In the genomic region with DNA sequence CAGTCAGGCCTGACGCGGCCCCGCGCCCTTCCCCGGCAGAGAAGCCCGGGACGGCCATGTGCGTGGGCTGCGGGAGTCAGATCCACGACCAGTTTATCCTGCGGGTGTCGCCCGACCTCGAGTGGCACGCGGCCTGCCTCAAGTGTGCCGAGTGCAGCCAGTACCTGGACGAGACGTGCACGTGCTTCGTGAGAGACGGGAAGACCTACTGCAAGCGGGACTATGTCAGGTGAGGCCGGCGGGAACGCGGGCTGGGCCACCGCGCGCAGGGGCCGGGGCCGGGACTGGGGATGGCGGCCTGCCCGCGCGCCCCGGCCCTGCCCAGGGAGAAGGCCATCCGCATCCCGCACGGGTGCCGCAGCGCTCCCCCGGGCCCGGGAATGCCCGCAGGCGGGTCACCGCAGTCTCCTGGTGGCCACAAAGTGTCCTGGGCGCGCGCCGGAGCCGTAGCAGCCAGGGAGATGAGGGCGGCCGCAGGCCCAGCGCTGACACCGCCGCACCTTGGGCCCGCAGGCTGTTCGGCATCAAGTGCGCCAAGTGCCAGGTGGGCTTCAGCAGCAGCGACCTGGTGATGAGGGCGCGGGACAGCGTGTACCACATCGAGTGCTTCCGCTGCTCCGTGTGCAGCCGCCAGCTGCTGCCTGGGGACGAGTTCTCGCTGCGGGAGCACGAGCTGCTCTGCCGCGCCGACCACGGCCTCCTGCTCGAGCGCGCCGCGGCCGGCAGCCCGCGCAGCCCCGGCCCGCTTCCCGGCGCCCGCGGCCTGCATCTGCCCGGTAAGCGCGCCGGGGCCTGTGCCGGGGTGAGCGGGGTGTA, we compare ENCODE assay signal across 1 cellular context.
TF ChIP-seq lines count a peak whose summit lies in the region.

No MANE protein-coding gene starts in this region.

TF ChIP-seq in K562, 482 proteins besides CTCF, POLR2A, EP300 and RAD21 (continued from another document and continues in another):
- TF ChIP-seq, protein P1, sequence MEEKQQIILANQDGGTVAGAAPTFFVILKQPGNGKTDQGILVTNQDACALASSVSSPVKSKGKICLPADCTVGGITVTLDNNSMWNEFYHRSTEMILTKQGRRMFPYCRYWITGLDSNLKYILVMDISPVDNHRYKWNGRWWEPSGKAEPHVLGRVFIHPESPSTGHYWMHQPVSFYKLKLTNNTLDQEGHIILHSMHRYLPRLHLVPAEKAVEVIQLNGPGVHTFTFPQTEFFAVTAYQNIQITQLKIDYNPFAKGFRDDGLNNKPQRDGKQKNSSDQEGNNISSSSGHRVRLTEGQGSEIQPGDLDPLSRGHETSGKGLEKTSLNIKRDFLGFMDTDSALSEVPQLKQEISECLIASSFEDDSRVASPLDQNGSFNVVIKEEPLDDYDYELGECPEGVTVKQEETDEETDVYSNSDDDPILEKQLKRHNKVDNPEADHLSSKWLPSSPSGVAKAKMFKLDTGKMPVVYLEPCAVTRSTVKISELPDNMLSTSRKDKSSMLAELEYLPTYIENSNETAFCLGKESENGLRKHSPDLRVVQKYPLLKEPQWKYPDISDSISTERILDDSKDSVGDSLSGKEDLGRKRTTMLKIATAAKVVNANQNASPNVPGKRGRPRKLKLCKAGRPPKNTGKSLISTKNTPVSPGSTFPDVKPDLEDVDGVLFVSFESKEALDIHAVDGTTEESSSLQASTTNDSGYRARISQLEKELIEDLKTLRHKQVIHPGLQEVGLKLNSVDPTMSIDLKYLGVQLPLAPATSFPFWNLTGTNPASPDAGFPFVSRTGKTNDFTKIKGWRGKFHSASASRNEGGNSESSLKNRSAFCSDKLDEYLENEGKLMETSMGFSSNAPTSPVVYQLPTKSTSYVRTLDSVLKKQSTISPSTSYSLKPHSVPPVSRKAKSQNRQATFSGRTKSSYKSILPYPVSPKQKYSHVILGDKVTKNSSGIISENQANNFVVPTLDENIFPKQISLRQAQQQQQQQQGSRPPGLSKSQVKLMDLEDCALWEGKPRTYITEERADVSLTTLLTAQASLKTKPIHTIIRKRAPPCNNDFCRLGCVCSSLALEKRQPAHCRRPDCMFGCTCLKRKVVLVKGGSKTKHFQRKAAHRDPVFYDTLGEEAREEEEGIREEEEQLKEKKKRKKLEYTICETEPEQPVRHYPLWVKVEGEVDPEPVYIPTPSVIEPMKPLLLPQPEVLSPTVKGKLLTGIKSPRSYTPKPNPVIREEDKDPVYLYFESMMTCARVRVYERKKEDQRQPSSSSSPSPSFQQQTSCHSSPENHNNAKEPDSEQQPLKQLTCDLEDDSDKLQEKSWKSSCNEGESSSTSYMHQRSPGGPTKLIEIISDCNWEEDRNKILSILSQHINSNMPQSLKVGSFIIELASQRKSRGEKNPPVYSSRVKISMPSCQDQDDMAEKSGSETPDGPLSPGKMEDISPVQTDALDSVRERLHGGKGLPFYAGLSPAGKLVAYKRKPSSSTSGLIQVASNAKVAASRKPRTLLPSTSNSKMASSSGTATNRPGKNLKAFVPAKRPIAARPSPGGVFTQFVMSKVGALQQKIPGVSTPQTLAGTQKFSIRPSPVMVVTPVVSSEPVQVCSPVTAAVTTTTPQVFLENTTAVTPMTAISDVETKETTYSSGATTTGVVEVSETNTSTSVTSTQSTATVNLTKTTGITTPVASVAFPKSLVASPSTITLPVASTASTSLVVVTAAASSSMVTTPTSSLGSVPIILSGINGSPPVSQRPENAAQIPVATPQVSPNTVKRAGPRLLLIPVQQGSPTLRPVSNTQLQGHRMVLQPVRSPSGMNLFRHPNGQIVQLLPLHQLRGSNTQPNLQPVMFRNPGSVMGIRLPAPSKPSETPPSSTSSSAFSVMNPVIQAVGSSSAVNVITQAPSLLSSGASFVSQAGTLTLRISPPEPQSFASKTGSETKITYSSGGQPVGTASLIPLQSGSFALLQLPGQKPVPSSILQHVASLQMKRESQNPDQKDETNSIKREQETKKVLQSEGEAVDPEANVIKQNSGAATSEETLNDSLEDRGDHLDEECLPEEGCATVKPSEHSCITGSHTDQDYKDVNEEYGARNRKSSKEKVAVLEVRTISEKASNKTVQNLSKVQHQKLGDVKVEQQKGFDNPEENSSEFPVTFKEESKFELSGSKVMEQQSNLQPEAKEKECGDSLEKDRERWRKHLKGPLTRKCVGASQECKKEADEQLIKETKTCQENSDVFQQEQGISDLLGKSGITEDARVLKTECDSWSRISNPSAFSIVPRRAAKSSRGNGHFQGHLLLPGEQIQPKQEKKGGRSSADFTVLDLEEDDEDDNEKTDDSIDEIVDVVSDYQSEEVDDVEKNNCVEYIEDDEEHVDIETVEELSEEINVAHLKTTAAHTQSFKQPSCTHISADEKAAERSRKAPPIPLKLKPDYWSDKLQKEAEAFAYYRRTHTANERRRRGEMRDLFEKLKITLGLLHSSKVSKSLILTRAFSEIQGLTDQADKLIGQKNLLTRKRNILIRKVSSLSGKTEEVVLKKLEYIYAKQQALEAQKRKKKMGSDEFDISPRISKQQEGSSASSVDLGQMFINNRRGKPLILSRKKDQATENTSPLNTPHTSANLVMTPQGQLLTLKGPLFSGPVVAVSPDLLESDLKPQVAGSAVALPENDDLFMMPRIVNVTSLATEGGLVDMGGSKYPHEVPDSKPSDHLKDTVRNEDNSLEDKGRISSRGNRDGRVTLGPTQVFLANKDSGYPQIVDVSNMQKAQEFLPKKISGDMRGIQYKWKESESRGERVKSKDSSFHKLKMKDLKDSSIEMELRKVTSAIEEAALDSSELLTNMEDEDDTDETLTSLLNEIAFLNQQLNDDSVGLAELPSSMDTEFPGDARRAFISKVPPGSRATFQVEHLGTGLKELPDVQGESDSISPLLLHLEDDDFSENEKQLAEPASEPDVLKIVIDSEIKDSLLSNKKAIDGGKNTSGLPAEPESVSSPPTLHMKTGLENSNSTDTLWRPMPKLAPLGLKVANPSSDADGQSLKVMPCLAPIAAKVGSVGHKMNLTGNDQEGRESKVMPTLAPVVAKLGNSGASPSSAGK (IDR thresholded peaks at IDR 0.05), result peak; percentile 96
- TF ChIP-seq MTF1 (CRISPR knock-in tag; IDR thresholded peaks at IDR 0.05; ENCODE audit: borderline replicate concordance) (no peak), PCBP1 (IDR thresholded peaks at IDR 0.05; ENCODE audit: low read depth, low read length, poor library complexity, severe bottlenecking) (no peak), GATAD2B (IDR thresholded peaks at IDR 0.05; ENCODE audit: borderline replicate concordance) (0 out of 2 replicates have a peak, but pooled peaks have one; percentile 22), GATAD2A (IDR thresholded peaks at IDR 0.05) (no peak), ZNF354B (CRISPR knock-in tag; IDR thresholded peaks at IDR 0.05) (no peak), SIN3A (IDR thresholded peaks at IDR 0.05; ENCODE audit: borderline replicate concordance in 2 of 2, control insufficient read depth in 1 of 2, low read depth in 2 of 2, low read length in 2 of 2) (no peak), NUFIP1 (IDR thresholded peaks at IDR 0.05; ENCODE audit: partially characterized antibody) (no peak), POLR3A (IDR thresholded peaks at IDR 0.05; ENCODE audit: borderline replicate concordance, extremely low read depth, insufficient read depth, insufficient read length) (no peak), NR2C1 (IDR thresholded peaks at IDR 0.05) (no peak), NR2C1 (tag; IDR thresholded peaks at IDR 0.05) (no peak), SP1 (CRISPR knock-in tag; IDR thresholded peaks at IDR 0.05) (0 out of 2 replicates have a peak, but pooled peaks have one; percentile 47), ZNF830 (CRISPR knock-in tag; IDR thresholded peaks at IDR 0.05) (no peak), L3MBTL2 (IDR thresholded peaks at IDR 0.05) (peak; percentile 97)
- TF ChIP-seq, protein P2, sequence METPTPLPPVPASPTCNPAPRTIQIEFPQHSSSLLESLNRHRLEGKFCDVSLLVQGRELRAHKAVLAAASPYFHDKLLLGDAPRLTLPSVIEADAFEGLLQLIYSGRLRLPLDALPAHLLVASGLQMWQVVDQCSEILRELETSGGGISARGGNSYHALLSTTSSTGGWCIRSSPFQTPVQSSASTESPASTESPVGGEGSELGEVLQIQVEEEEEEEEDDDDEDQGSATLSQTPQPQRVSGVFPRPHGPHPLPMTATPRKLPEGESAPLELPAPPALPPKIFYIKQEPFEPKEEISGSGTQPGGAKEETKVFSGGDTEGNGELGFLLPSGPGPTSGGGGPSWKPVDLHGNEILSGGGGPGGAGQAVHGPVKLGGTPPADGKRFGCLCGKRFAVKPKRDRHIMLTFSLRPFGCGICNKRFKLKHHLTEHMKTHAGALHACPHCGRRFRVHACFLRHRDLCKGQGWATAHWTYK (CRISPR knock-in tag; IDR thresholded peaks at IDR 0.05), result 0 out of 2 replicates have a peak, but pooled peaks have one; percentile 12
- TF ChIP-seq, protein P3, sequence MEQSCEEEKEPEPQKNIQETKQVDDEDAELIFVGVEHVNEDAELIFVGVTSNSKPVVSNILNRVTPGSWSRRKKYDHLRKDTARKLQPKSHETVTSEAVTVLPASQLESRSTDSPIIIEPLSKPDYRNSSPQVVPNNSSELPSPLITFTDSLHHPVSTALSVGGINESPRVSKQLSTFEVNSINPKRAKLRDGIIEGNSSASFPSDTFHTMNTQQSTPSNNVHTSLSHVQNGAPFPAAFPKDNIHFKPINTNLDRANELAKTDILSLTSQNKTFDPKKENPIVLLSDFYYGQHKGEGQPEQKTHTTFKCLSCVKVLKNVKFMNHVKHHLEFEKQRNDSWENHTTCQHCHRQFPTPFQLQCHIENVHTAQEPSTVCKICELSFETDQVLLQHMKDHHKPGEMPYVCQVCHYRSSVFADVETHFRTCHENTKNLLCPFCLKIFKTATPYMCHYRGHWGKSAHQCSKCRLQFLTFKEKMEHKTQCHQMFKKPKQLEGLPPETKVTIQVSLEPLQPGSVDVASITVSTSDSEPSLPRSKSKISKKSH (CRISPR knock-in tag; IDR thresholded peaks at IDR 0.05), result no peak
- TF ChIP-seq, protein P4, sequence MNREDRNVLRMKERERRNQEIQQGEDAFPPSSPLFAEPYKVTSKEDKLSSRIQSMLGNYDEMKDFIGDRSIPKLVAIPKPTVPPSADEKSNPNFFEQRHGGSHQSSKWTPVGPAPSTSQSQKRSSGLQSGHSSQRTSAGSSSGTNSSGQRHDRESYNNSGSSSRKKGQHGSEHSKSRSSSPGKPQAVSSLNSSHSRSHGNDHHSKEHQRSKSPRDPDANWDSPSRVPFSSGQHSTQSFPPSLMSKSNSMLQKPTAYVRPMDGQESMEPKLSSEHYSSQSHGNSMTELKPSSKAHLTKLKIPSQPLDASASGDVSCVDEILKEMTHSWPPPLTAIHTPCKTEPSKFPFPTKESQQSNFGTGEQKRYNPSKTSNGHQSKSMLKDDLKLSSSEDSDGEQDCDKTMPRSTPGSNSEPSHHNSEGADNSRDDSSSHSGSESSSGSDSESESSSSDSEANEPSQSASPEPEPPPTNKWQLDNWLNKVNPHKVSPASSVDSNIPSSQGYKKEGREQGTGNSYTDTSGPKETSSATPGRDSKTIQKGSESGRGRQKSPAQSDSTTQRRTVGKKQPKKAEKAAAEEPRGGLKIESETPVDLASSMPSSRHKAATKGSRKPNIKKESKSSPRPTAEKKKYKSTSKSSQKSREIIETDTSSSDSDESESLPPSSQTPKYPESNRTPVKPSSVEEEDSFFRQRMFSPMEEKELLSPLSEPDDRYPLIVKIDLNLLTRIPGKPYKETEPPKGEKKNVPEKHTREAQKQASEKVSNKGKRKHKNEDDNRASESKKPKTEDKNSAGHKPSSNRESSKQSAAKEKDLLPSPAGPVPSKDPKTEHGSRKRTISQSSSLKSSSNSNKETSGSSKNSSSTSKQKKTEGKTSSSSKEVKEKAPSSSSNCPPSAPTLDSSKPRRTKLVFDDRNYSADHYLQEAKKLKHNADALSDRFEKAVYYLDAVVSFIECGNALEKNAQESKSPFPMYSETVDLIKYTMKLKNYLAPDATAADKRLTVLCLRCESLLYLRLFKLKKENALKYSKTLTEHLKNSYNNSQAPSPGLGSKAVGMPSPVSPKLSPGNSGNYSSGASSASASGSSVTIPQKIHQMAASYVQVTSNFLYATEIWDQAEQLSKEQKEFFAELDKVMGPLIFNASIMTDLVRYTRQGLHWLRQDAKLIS (CRISPR knock-in tag; IDR thresholded peaks at IDR 0.05), result peak; percentile 39; the same call in 1 of the 2 replicates
- TF ChIP-seq, protein P5, sequence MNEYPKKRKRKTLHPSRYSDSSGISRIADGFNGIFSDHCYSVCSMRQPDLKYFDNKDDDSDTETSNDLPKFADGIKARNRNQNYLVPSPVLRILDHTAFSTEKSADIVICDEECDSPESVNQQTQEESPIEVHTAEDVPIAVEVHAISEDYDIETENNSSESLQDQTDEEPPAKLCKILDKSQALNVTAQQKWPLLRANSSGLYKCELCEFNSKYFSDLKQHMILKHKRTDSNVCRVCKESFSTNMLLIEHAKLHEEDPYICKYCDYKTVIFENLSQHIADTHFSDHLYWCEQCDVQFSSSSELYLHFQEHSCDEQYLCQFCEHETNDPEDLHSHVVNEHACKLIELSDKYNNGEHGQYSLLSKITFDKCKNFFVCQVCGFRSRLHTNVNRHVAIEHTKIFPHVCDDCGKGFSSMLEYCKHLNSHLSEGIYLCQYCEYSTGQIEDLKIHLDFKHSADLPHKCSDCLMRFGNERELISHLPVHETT (CRISPR knock-in tag; conservative IDR thresholded peaks at IDR 0.05 in 1 of 2, IDR thresholded peaks at IDR 0.05 in 1 of 2), result 0 out of 4 replicates have a peak, but pooled peaks of 1 of the 2 experiments have one; percentile 26
- TF ChIP-seq, protein P6, sequence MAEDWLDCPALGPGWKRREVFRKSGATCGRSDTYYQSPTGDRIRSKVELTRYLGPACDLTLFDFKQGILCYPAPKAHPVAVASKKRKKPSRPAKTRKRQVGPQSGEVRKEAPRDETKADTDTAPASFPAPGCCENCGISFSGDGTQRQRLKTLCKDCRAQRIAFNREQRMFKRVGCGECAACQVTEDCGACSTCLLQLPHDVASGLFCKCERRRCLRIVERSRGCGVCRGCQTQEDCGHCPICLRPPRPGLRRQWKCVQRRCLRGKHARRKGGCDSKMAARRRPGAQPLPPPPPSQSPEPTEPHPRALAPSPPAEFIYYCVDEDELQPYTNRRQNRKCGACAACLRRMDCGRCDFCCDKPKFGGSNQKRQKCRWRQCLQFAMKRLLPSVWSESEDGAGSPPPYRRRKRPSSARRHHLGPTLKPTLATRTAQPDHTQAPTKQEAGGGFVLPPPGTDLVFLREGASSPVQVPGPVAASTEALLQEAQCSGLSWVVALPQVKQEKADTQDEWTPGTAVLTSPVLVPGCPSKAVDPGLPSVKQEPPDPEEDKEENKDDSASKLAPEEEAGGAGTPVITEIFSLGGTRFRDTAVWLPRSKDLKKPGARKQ (CRISPR knock-in tag; IDR thresholded peaks at IDR 0.05), result no peak
- TF ChIP-seq, protein P7, sequence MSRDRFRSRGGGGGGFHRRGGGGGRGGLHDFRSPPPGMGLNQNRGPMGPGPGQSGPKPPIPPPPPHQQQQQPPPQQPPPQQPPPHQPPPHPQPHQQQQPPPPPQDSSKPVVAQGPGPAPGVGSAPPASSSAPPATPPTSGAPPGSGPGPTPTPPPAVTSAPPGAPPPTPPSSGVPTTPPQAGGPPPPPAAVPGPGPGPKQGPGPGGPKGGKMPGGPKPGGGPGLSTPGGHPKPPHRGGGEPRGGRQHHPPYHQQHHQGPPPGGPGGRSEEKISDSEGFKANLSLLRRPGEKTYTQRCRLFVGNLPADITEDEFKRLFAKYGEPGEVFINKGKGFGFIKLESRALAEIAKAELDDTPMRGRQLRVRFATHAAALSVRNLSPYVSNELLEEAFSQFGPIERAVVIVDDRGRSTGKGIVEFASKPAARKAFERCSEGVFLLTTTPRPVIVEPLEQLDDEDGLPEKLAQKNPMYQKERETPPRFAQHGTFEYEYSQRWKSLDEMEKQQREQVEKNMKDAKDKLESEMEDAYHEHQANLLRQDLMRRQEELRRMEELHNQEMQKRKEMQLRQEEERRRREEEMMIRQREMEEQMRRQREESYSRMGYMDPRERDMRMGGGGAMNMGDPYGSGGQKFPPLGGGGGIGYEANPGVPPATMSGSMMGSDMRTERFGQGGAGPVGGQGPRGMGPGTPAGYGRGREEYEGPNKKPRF (IDR thresholded peaks at IDR 0.05; ENCODE audit: low read depth, low read length), result no peak
